ENCODE assay signal across 8 cellular contexts in genomic region chr7:35037211-35037525, GRCh38. TPM values are rescaled to one million over a fixed set of nuclear protein-coding genes. Genes with fewer than 3 reads are reported as not detected.
DNase-seq lines count a peak whose midpoint lies in the region; ATAC-seq and TF ChIP-seq lines count a peak whose summit lies in the region.

DPY19L1 (minus strand) TSS chr7:35037485; CDS start chr7:35037394, 91 bp downstream.

- ATAC-seq in GM21737 (IDR thresholded peaks at IDR 0.05; ENCODE audit: unreplicated experiment): peak; percentile 17
- ATAC-seq in Right ventricle myocardium inferior: no peak

- peaks cover 2% of the 10 kb centered on the region for H3K36me3 Mint-ChIP-seq in T-helper 2 cell treated with Interferon-gamma antibody and Interleukin-4, amounts not matched to agents 5 μg/mL and 100 μg/mL, for 36 hours (ENCODE audit: low read depth)

- H3K4me3 Mint-ChIP-seq in T-helper 2 cell treated with Interferon-gamma antibody and Interleukin-4, amounts not matched to agents 5 μg/mL and 100 μg/mL, for 36 hours: peak within 1 kb of the TSS; percentile 89

- intact Hi-C loops in Right ventricle myocardium inferior (cut with DNase I): loop anchor here (5.0 to 10.0 kb wide), 4 partner anchors 215 to 422 kb away; no protein-coding TSS in a partner anchor

- H3K9me3 Mint-ChIP-seq in T-helper 2 cell treated with Interferon-gamma antibody and Interleukin-4, amounts not matched to agents 5 μg/mL and 100 μg/mL, for 36 hours: no peaks in the 10 kb centered on the region

- peaks cover 3% of the 10 kb centered on the region; the same call in 1 of the 2 replicates for H3K4me1 ChIP-seq in BE2C

- H3K9me3 ChIP-seq in BE2C: no peaks in the 10 kb centered on the region

- peaks cover 22% of the 10 kb centered on the region for H3K27me3 Mint-ChIP-seq in T-helper 2 cell treated with Interferon-gamma antibody and Interleukin-4, amounts not matched to agents 5 μg/mL and 100 μg/mL, for 36 hours (ENCODE audit: low read depth)

- H3K27me3 ChIP-seq in BE2C: no peaks in the 10 kb centered on the region

- H3K27ac Mint-ChIP-seq in T-helper 2 cell treated with Interferon-gamma antibody and Interleukin-4, amounts not matched to agents 5 μg/mL and 100 μg/mL, for 36 hours: peak within 1 kb of the TSS; percentile 89

- DNase-seq in BE2C (no peak), Right ventricle myocardium inferior (ENCODE audit: missing footprints) (no peak), pulmonary artery endothelial cell (ENCODE audit: low read depth, low spot score) (no peak), cerebellar nuclear complex (lab: John Stamatoyannopoulos, UW) (no peak), NCI-H2171 (lab: John Stamatoyannopoulos, UW) (no peak)
- DNase-seq in T-helper 2 cell treated with Interferon-gamma antibody and Interleukin-4, amounts not matched to agents 5 μg/mL and 100 μg/mL, for 36 hours (ENCODE audit: low spot score): no peak
- DNase-seq in stimulated activated CD4-positive, alpha-beta T cell treated with anti-CD3 and anti-CD28 coated beads, Interleukin-2, amount 100 ng/mL, for 48 hours: no peak

- TF ChIP-seq CTCF in BE2C (IDR thresholded peaks at IDR 0.05; ENCODE audit: low read depth, low read length): no peak

- H3K36me3 ChIP-seq in BE2C: no peaks in the 10 kb centered on the region

- H3K4me3 ChIP-seq in BE2C (ENCODE audit: low read depth, low read length): peak within 1 kb of the TSS; percentile 84

- H3K4me1 Mint-ChIP-seq in T-helper 2 cell treated with Interferon-gamma antibody and Interleukin-4, amounts not matched to agents 5 μg/mL and 100 μg/mL, for 36 hours (ENCODE audit: low read depth): peaks cover 22% of the 10 kb centered on the region

RNA-seq across cellular contexts. Expression of gene DPY19L1, which starts in this region (rescaled TPM):
- 12.9 TPM for polyA plus RNA-seq in BE2C (2012; ENCODE audit: insufficient read depth, insufficient read length, low read depth)
- total RNA-seq in Right ventricle myocardium inferior (24.5 TPM), pulmonary artery endothelial cell (77.2 and 104 TPM in 2 replicates)
